8 cellular contexts compared by ENCODE assay signal in genomic region chr13:41647699-41648313, GRCh38.
DNase-seq lines count a peak whose midpoint lies in the region; ATAC-seq and TF ChIP-seq lines count a peak whose summit lies in the region.
"Not testable (repeated sequence)": the region's sequence is repeated elsewhere in the genome, so short reads cannot be mapped to it uniquely, and the experiment has no call there.

No MANE protein-coding gene starts in this region.

- H3K9me3 Mint-ChIP-seq in Caco-2 (ENCODE audit: unreplicated experiment); progenitor cell of endocrine pancreas (ENCODE audit: low read depth): not testable (repeated sequence)

- H3K4me1 Mint-ChIP-seq in Caco-2 (ENCODE audit: low read depth, unreplicated experiment) (peaks cover 50% of the 10 kb centered on the region), progenitor cell of endocrine pancreas (ENCODE audit: low read depth) (peaks cover 34% of the 10 kb centered on the region)

- H3K27ac ChIP-seq in OCI-LY1 (ENCODE audit: low read depth, low read length, poor library complexity, severe bottlenecking) (peak overlapping the region; percentile 18), dorsolateral prefrontal cortex (peak overlapping the region in 45 of 59 donors; percentile 1 to 70 (median 45)), heart right ventricle (peak overlapping the region in 9 of 10 donors; percentile 47 to 80 (median 67)), thoracic aorta (peak overlapping the region; percentile 48 to 67)

- not testable (repeated sequence) for H3F3A ChIP-seq in OCI-LY1 (ENCODE audit: insufficient read depth, low read length)

- peak in 1 of 2 experiments; percentile 37 for DNase-seq in Caco-2
- not testable (repeated sequence) for DNase-seq in adipocyte (ENCODE audit: low read depth); dorsolateral prefrontal cortex; heart right ventricle; progenitor cell of endocrine pancreas (ENCODE audit: low spot score, unreplicated experiment); thoracic aorta (ENCODE audit: low spot score)
- peak; percentile 28 to 74 for DNase-seq in lung microvascular endothelial cell (ENCODE audit: low read depth in 2 of 2)

- ATAC-seq in heart right ventricle = peak in 5 of 8 donors; percentile 36 to 55 (median 50)
- ATAC-seq in thoracic aorta (ENCODE audit: insufficient number of reproducible peaks, low FRiP score, low read depth) = not testable (repeated sequence)

- CTCF ChIA-PET in Caco-2 (lab: Charles Lee) = interaction anchor here (1.0 to 1.6 kb wide), 4 partner anchors 34 to 236 kb away, joined by 3 to 8 read pairs (median 5); no protein-coding TSS in a partner anchor

- not testable (repeated sequence) for TF ChIP-seq CTCF in Caco-2 (IDR thresholded peaks at IDR 0.05; ENCODE audit: insufficient read depth in 1 of 2, low read depth in 1 of 2, low read length in 1 of 2, severe bottlenecking in 1 of 2, unreplicated experiment in 1 of 2); OCI-LY1 (IDR thresholded peaks at IDR 0.05; ENCODE audit: low read length); dorsolateral prefrontal cortex (IDR thresholded peaks at IDR 0.05 in 54 of 56, conservative IDR thresholded peaks at IDR 0.05 in 2 of 56; ENCODE audit: low read depth in 1 of 56, partially characterized antibody in 56 of 56); heart right ventricle (IDR thresholded peaks at IDR 0.05); progenitor cell of endocrine pancreas (IDR thresholded peaks at IDR 0.05; ENCODE audit: unreplicated experiment); thoracic aorta (IDR thresholded peaks at IDR 0.05)

- H3K27me3 ChIP-seq in Caco-2 (replicated peaks; ENCODE audit: control insufficient read depth, insufficient read depth, low read length); OCI-LY1 (ENCODE audit: insufficient read depth, low read length); adipocyte (replicated peaks; ENCODE audit: control insufficient read depth, insufficient read depth, low read length); dorsolateral prefrontal cortex; heart right ventricle; thoracic aorta (replicated peaks; ENCODE audit: insufficient read depth): not testable (repeated sequence)

- H3K27ac Mint-ChIP-seq in Caco-2 (ENCODE audit: unreplicated experiment) (peak overlapping the region; percentile 88), progenitor cell of endocrine pancreas (peak overlapping the region; percentile 94)

- not testable (repeated sequence) for H3K36me3 ChIP-seq in Caco-2 (ENCODE audit: control insufficient read depth, insufficient read depth, low read length); OCI-LY1 (ENCODE audit: insufficient read depth, low read length); adipocyte (ENCODE audit: control insufficient read depth, insufficient read depth, low read length, severe bottlenecking); heart right ventricle; thoracic aorta

- not testable (repeated sequence) for H3K9me3 ChIP-seq in Caco-2; OCI-LY1 (ENCODE audit: low read length); adipocyte (ENCODE audit: control insufficient read depth, low read length); heart right ventricle; thoracic aorta

- H2AFZ ChIP-seq in OCI-LY1 (ENCODE audit: low read length) = not testable (repeated sequence)

- H3K4me2 ChIP-seq in OCI-LY1 (ENCODE audit: low read length) = not testable (repeated sequence)

- H3K9ac ChIP-seq in OCI-LY1 (ENCODE audit: low read length) = not testable (repeated sequence)
- H3K9ac ChIP-seq in adipocyte (ENCODE audit: low read length) = peak overlapping the region; percentile 18

- H3K27me3 Mint-ChIP-seq in Caco-2 (ENCODE audit: insufficient read depth, unreplicated experiment); progenitor cell of endocrine pancreas: not testable (repeated sequence)

- H3K9me2 ChIP-seq in OCI-LY1 (ENCODE audit: low read depth, low read length) = not testable (repeated sequence)

- H3K4me1 ChIP-seq in Caco-2 (peaks cover 90% of the 10 kb centered on the region), OCI-LY1 (ENCODE audit: insufficient read depth, low read length, severe bottlenecking) (peaks cover 70% of the 10 kb centered on the region), adipocyte (ENCODE audit: control insufficient read depth, insufficient read depth, low read length) (peaks cover 45% of the 10 kb centered on the region), heart right ventricle (peaks cover 0 to 88% (median 44%) of the 10 kb centered on the region in 9 donors), thoracic aorta (ENCODE audit: control insufficient read depth in 1 of 2, low read depth in 2 of 2) (peaks cover 22 to 64% of the 10 kb centered on the region in 2 donors)

- POLR2A ChIA-PET in Caco-2 (lab: Charles Lee) = interaction anchor here (1.4 to 2.9 kb wide), 2 partner anchors 34 to 41 kb away, joined by 9 to 22 read pairs; no protein-coding TSS in a partner anchor

- intact Hi-C loops in Caco-2 (cut with micrococcal nuclease; ENCODE audit: unreplicated experiment) = loop anchor here (1.0 kb wide), 4 partner anchors 26 to 48 kb away; no protein-coding TSS in a partner anchor
- intact Hi-C loops in dorsolateral prefrontal cortex (cut with DNase I) = not testable (repeated sequence)
- intact Hi-C loops in heart right ventricle (cut with DNase I) = loop anchor here in 5 of 10 donors (2.0 to 10.0 kb wide), 7 partner anchors 33 to 191 kb away; partner anchors contain the start of gene RGCC (in 1 of the 5)

- peaks cover 18% of the 10 kb centered on the region for H3K36me3 Mint-ChIP-seq in Caco-2 (ENCODE audit: insufficient read depth, unreplicated experiment)
- H3K36me3 Mint-ChIP-seq in progenitor cell of endocrine pancreas (ENCODE audit: insufficient read depth) = not testable (repeated sequence)

- H3K4me3 ChIP-seq in Caco-2 (ENCODE audit: low read depth, low read length); OCI-LY1 (ENCODE audit: low read depth, low read length, poor library complexity, severe bottlenecking); adipocyte (ENCODE audit: low read length); dorsolateral prefrontal cortex; heart right ventricle; thoracic aorta: not testable (repeated sequence)

- H3K4me3 Mint-ChIP-seq in Caco-2 (ENCODE audit: unreplicated experiment) = peak overlapping the region; percentile 33
- H3K4me3 Mint-ChIP-seq in progenitor cell of endocrine pancreas (ENCODE audit: low read depth) = not testable (repeated sequence)

- not testable (repeated sequence) for H3K79me2 ChIP-seq in OCI-LY1 (ENCODE audit: insufficient read depth, low read length)

- 70 to 74% methylated on average over 10 of the region's 10 CpGs for WGBS in heart right ventricle, 2 donors

- H4K20me1 ChIP-seq in OCI-LY1 (ENCODE audit: insufficient read depth, low read length) = not testable (repeated sequence)

- BruUV-seq in Caco-2 (replicated peaks; lab: Mats Ljungman, UMichigan) = TSS peak; percentile 54
